In genomic region chr10:77820349-77820748, GRCh38 we compare ENCODE assay signal across 21 cellular contexts.
A peak's percentile ranks its signal among the peaks of the same experiment; 100 is the strongest.
DNase-seq lines count a peak whose midpoint lies in the region; ATAC-seq and TF ChIP-seq lines count a peak whose summit lies in the region.
"Had no signal": no experiment of that assay in that cellular context is flagged by ENCODE, and none has a peak within 500 bp of the region (broad histone marks: within the 10 kb centered on the region; RNA-seq: fewer than 3 reads in every experiment).

No MANE protein-coding gene starts in this region.

- H3K4me1 Mint-ChIP-seq in activated CD4-positive, alpha-beta T cell treated with anti-CD3 and anti-CD28 coated beads for 36 hours = peaks cover 6% of the 10 kb centered on the region
- peaks cover 8% of the 10 kb centered on the region for H3K4me1 Mint-ChIP-seq in activated CD4-positive, alpha-beta T cell treated with anti-CD3 and anti-CD28 coated beads, Interleukin-2, amount 10 ng/mL, durations not matched to agents 7 days and 5 days
- H3K4me1 Mint-ChIP-seq in chondrocyte (ENCODE audit: low read depth) (no peaks in the 10 kb centered on the region), neural crest cell (no peaks in the 10 kb centered on the region)
- H3K4me1 Mint-ChIP-seq: CD4-positive, CD25-positive, alpha-beta regulatory T cell; naive B cell had no signal

- intact Hi-C loops in activated CD4-positive, alpha-beta T cell treated with anti-CD3 and anti-CD28 coated beads for 36 hours (cut with DNase I, micrococcal nuclease) = no loop called here
- intact Hi-C loops in vagina (cut with DNase I) = no loop called here

- POLR2A ChIA-PET in activated CD4-positive, alpha-beta T cell treated with anti-CD3 and anti-CD28 coated beads for 36 hours (lab: Charles Lee) = no interaction called here
- POLR2A ChIA-PET in activated CD4-positive, alpha-beta T cell treated with anti-CD3 and anti-CD28 coated beads, Interleukin-2, amount 10 ng/mL, durations not matched to agents 7 days and 5 days (lab: Charles Lee) = no interaction called here
- POLR2A ChIA-PET in RWPE1 (lab: Yijun Ruan, JAX; ENCODE audit: low non-redundant PET) = no interaction called here

- peak; percentile 41 for DNase-seq in activated CD4-positive, alpha-beta T cell treated with anti-CD3 and anti-CD28 coated beads for 36 hours
- DNase-seq in activated CD4-positive, alpha-beta T cell treated with anti-CD3 and anti-CD28 coated beads, Interleukin-2, amount 10 ng/mL, durations not matched to agents 7 days and 5 days = no peak
- DNase-seq in RWPE1 (ENCODE audit: low spot score) (peak; percentile 49), chondrocyte (ENCODE audit: low spot score) (peak; percentile 17), neural crest cell (ENCODE audit: low read depth, low spot score) (no peak), NCI-H526 treated with DMSO at 0.1 percent for 48 hours (lab: John Stamatoyannopoulos, UW) (no peak), vagina (ENCODE audit: extremely low spot score in 2 of 2) (no peak), anterior cingulate cortex (lab: John Stamatoyannopoulos, UW) (no peak)
- DNase-seq: activated naive CD4-positive, alpha-beta T cell; CD4-positive, CD25-positive, alpha-beta regulatory T cell; DND-41; MV-4-11; naive B cell; NCI-H2029; NCI-H510A treated with DMSO at 0.1 percent for 48 hours; SJCRH30; stimulated activated naive CD4-positive, alpha-beta T cell; upper lobe of right lung had no signal

- H3K27me3 Mint-ChIP-seq in activated CD4-positive, alpha-beta T cell treated with anti-CD3 and anti-CD28 coated beads for 36 hours = no peaks in the 10 kb centered on the region
- no peaks in the 10 kb centered on the region for H3K27me3 Mint-ChIP-seq in activated CD4-positive, alpha-beta T cell treated with anti-CD3 and anti-CD28 coated beads, Interleukin-2, amount 10 ng/mL, durations not matched to agents 7 days and 5 days
- H3K27me3 Mint-ChIP-seq in chondrocyte (ENCODE audit: low read depth) (no peaks in the 10 kb centered on the region), neural crest cell (ENCODE audit: low read depth) (no peaks in the 10 kb centered on the region)
- H3K27me3 Mint-ChIP-seq: CD4-positive, CD25-positive, alpha-beta regulatory T cell; naive B cell had no signal

- ATAC-seq in activated CD4-positive, alpha-beta T cell treated with anti-CD3 and anti-CD28 coated beads for 36 hours = peak; percentile 79
- ATAC-seq: HCT116, psoas muscle, upper lobe of right lung had no signal

- peak overlapping the region; percentile 75 for H3K27ac ChIP-seq in RWPE1
- H3K27ac ChIP-seq in vagina = no peak overlapping the region
- H3K27ac ChIP-seq: psoas muscle, SJCRH30, upper lobe of right lung had no signal

- no peaks in the 10 kb centered on the region for H3K27me3 ChIP-seq in vagina
- H3K27me3 ChIP-seq: SJCRH30, upper lobe of right lung had no signal

- no peaks in the 10 kb centered on the region for H3K36me3 Mint-ChIP-seq in activated CD4-positive, alpha-beta T cell treated with anti-CD3 and anti-CD28 coated beads for 36 hours (ENCODE audit: low read depth)
- no peaks in the 10 kb centered on the region for H3K36me3 Mint-ChIP-seq in activated CD4-positive, alpha-beta T cell treated with anti-CD3 and anti-CD28 coated beads, Interleukin-2, amount 10 ng/mL, durations not matched to agents 7 days and 5 days (ENCODE audit: low read depth)
- H3K36me3 Mint-ChIP-seq in chondrocyte (ENCODE audit: low read depth) (peaks cover 40% of the 10 kb centered on the region), neural crest cell (ENCODE audit: low read depth) (peaks cover 8% of the 10 kb centered on the region)
- H3K36me3 Mint-ChIP-seq: CD4-positive, CD25-positive, alpha-beta regulatory T cell; naive B cell had no signal

- TF ChIP-seq POLR2A in vagina (IDR thresholded peaks at IDR 0.05) = no peak

- H3K4me3 ChIP-seq in vagina = no peak overlapping the region
- H3K4me3 ChIP-seq: lung, psoas muscle, SJCRH30, upper lobe of right lung had no signal

- H3K4me1 ChIP-seq in vagina = no peaks in the 10 kb centered on the region
- H3K4me1 ChIP-seq: psoas muscle, SJCRH30, upper lobe of right lung had no signal

- CTCF ChIA-PET in activated CD4-positive, alpha-beta T cell treated with anti-CD3 and anti-CD28 coated beads for 36 hours (lab: Charles Lee) = no interaction called here
- CTCF ChIA-PET in activated CD4-positive, alpha-beta T cell treated with anti-CD3 and anti-CD28 coated beads, Interleukin-2, amount 10 ng/mL, durations not matched to agents 7 days and 5 days (lab: Charles Lee) = interaction anchor here (0.7 to 1.9 kb wide), 3 partner anchors 11 to 17 kb away, joined by 3 to 9 read pairs (median 3); no protein-coding TSS in a partner anchor
- CTCF ChIA-PET in RWPE1 (lab: Yijun Ruan, JAX) = no interaction called here

- no peak overlapping the region for H3K4me3 Mint-ChIP-seq in activated CD4-positive, alpha-beta T cell treated with anti-CD3 and anti-CD28 coated beads for 36 hours
- no peak overlapping the region for H3K4me3 Mint-ChIP-seq in activated CD4-positive, alpha-beta T cell treated with anti-CD3 and anti-CD28 coated beads, Interleukin-2, amount 10 ng/mL, durations not matched to agents 7 days and 5 days
- H3K4me3 Mint-ChIP-seq in chondrocyte (ENCODE audit: unreplicated experiment) (no peak overlapping the region), neural crest cell (no peak overlapping the region)
- H3K4me3 Mint-ChIP-seq: CD4-positive, CD25-positive, alpha-beta regulatory T cell; naive B cell had no signal

- no peak for TF ChIP-seq CTCF in RWPE1 (conservative IDR thresholded peaks at IDR 0.05; ENCODE audit: low read depth)
- no peak for TF ChIP-seq CTCF in chondrocyte (IDR thresholded peaks at IDR 0.05)
- TF ChIP-seq CTCF in neural crest cell (conservative IDR thresholded peaks at IDR 0.05) = no peak
- no peak for TF ChIP-seq CTCF in vagina (IDR thresholded peaks at IDR 0.05)

- H3K9me3 ChIP-seq in vagina = no peaks in the 10 kb centered on the region
- H3K9me3 ChIP-seq: psoas muscle, SJCRH30, upper lobe of right lung had no signal

- H3K27ac Mint-ChIP-seq in activated CD4-positive, alpha-beta T cell treated with anti-CD3 and anti-CD28 coated beads for 36 hours = peak overlapping the region; percentile 51
- H3K27ac Mint-ChIP-seq in activated CD4-positive, alpha-beta T cell treated with anti-CD3 and anti-CD28 coated beads, Interleukin-2, amount 10 ng/mL, durations not matched to agents 7 days and 5 days = no peak overlapping the region
- H3K27ac Mint-ChIP-seq in chondrocyte (ENCODE audit: unreplicated experiment) (no peak overlapping the region), neural crest cell (ENCODE audit: unreplicated experiment) (peak overlapping the region; percentile 57)
- H3K27ac Mint-ChIP-seq: naive B cell had no signal

- peaks cover 0 to 53% of the 10 kb centered on the region in 2 donors for H3K36me3 ChIP-seq in vagina

- H3K9me3 Mint-ChIP-seq in activated CD4-positive, alpha-beta T cell treated with anti-CD3 and anti-CD28 coated beads for 36 hours (ENCODE audit: low read depth) = no peaks in the 10 kb centered on the region
- no peaks in the 10 kb centered on the region for H3K9me3 Mint-ChIP-seq in activated CD4-positive, alpha-beta T cell treated with anti-CD3 and anti-CD28 coated beads, Interleukin-2, amount 10 ng/mL, durations not matched to agents 7 days and 5 days
- H3K9me3 Mint-ChIP-seq in chondrocyte (ENCODE audit: low read depth) = no peaks in the 10 kb centered on the region
- H3K9me3 Mint-ChIP-seq in neural crest cell = no peaks in the 10 kb centered on the region
- H3K9me3 Mint-ChIP-seq: CD4-positive, CD25-positive, alpha-beta regulatory T cell; naive B cell had no signal

Comparison
In these comparisons a context has a peak if more than half of its experiments do, and no peak if none do; other contexts are left out.
1. DNase-seq: peak in activated CD4-positive, alpha-beta T cell treated with anti-CD3 and anti-CD28 coated beads for 36 hours (single experiment), RWPE1 (single experiment) and chondrocyte (single experiment); none in activated CD4-positive, alpha-beta T cell treated with anti-CD3 and anti-CD28 coated beads, Interleukin-2, amount 10 ng/mL, durations not matched to agents 7 days and 5 days (single experiment), neural crest cell (single experiment), NCI-H526 treated with DMSO at 0.1 percent for 48 hours (single experiment), vagina (0 of 2) and anterior cingulate cortex (0 of 58).
2. H3K27ac Mint-ChIP-seq: peak in activated CD4-positive, alpha-beta T cell treated with anti-CD3 and anti-CD28 coated beads for 36 hours (single experiment) and neural crest cell (single experiment); none in activated CD4-positive, alpha-beta T cell treated with anti-CD3 and anti-CD28 coated beads, Interleukin-2, amount 10 ng/mL, durations not matched to agents 7 days and 5 days (single experiment) and chondrocyte (single experiment).